27 cellular contexts compared by ENCODE assay signal in the genomic region with DNA sequence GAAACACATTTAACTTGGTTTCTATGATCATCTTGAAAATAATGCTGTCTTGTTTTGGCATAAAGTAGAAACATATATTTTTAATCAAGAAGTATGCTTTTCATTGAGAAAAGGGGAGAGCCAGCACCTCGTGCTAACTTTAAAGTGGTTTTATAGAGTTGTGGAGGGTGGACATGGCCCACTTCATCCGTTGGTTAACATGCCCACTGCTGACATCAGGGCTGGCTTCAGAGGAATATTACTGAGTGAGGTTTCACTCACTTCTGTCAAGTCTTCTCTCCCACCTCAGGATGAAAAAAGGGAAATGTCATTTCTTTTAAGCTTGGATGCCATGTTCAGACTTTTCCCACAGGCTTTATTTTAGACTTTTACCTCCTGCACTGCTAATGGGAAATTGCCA.
"Had no signal": no experiment of that assay in that cellular context is flagged by ENCODE, and none has a peak within 500 bp of the region (broad histone marks: within the 10 kb centered on the region; RNA-seq: fewer than 3 reads in every experiment).

No MANE protein-coding gene starts in this region.

- H3K27ac ChIP-seq: epithelial cell of prostate, foreskin keratinocyte, gastroesophageal sphincter, hepatocyte, lower lobe of right lung had no signal

- H3K4me3 Mint-ChIP-seq: dendritic cell treated with granulocyte-macrophage colony-stimulating factor and Interleukin-4, amounts not matched to agents 40 ng/mL and 50 ng/mL, for 4 days; effector memory CD8-positive, alpha-beta T cell; endodermal cell; immature natural killer cell; mesothelial cell of epicardium had no signal

- FAIRE-seq: colon, endometrium, frontal cortex, kidney had no signal

- H3K27me3 Mint-ChIP-seq: dendritic cell treated with granulocyte-macrophage colony-stimulating factor and Interleukin-4, amounts not matched to agents 40 ng/mL and 50 ng/mL, for 4 days; effector memory CD8-positive, alpha-beta T cell had no signal

- DNase-seq: cortex of kidney; effector CD8-positive, alpha-beta T cell; effector memory CD8-positive, alpha-beta T cell; endodermal cell; erythroblast; foreskin keratinocyte; heart left ventricle; hypothalamus; immature natural killer cell; islet precursor cell; kidney; kidney glomerular epithelial cell; left colon; left ventricle myocardium superior; lower lobe of right lung; mesenchymal stem cell; mucosa of descending colon had no signal

- H3K27me3 ChIP-seq: gastroesophageal sphincter, heart left ventricle, hepatocyte had no signal

- H3K36me3 ChIP-seq: gastroesophageal sphincter, heart left ventricle, lower lobe of right lung had no signal

- H3K4me1 Mint-ChIP-seq: immature natural killer cell, mesothelial cell of epicardium had no signal

- H3K4me3 ChIP-seq: gastroesophageal sphincter, heart left ventricle, hepatocyte, lower lobe of right lung, mucosa of descending colon had no signal

- H3K4me1 ChIP-seq: foreskin keratinocyte, gastroesophageal sphincter, lower lobe of right lung had no signal

- H3K9me3 ChIP-seq: gastroesophageal sphincter, heart left ventricle, lower lobe of right lung, mucosa of descending colon had no signal

- H3K27ac Mint-ChIP-seq: dendritic cell treated with granulocyte-macrophage colony-stimulating factor and Interleukin-4, amounts not matched to agents 40 ng/mL and 50 ng/mL, for 4 days; effector memory CD8-positive, alpha-beta T cell; endodermal cell; immature natural killer cell; mesothelial cell of epicardium had no signal

- H3K9me3 Mint-ChIP-seq: dendritic cell treated with granulocyte-macrophage colony-stimulating factor and Interleukin-4, amounts not matched to agents 40 ng/mL and 50 ng/mL, for 4 days; endodermal cell; mesothelial cell of epicardium had no signal

- H3K36me3 Mint-ChIP-seq: immature natural killer cell, mesothelial cell of epicardium had no signal

- ATAC-seq: effector memory CD8-positive, alpha-beta T cell; esophagus mucosa; foreskin keratinocyte; gastroesophageal sphincter; left colon; left lobe of liver; lower lobe of right lung; mucosa of descending colon had no signal
